13 cellular contexts compared by ENCODE assay signal in genomic region chr9:130301483-130302286, GRCh38. TPM values are rescaled to one million over a fixed set of nuclear protein-coding genes. Genes with fewer than 3 reads are reported as not detected.
A peak's percentile ranks its signal among the peaks of the same experiment; 100 is the strongest.
DNase-seq lines count a peak whose midpoint lies in the region; ATAC-seq and TF ChIP-seq lines count a peak whose summit lies in the region.
"Had no signal": no experiment of that assay in that cellular context is flagged by ENCODE, and none has a peak within 500 bp of the region (broad histone marks: within the 10 kb centered on the region; RNA-seq: fewer than 3 reads in every experiment).

No MANE protein-coding gene starts in this region.

- H3K4me3 Mint-ChIP-seq in activated CD8-positive, alpha-beta T cell treated with anti-CD3 and anti-CD28 coated beads, Interleukin-2, amount 10 ng/mL, durations not matched to agents 7 days and 5 days, result no peak overlapping the region
- H3K4me3 Mint-ChIP-seq in activated naive CD8-positive, alpha-beta T cell treated with anti-CD3 and anti-CD28 coated beads for 36 hours, result no peak overlapping the region
- H3K4me3 Mint-ChIP-seq in activated T-helper 1 cell treated with anti-CD3 and anti-CD28 coated beads, Interleukin-12 subunit alpha, Interleukin-12 subunit beta, Interleukin-2, Interleukin-4 antibody, amounts not matched to agents 30 ng/mL and 10 ng/mL and 1 ng/mL, durations not matched to agents 14 hours and 24 hours and 36 hours, result no peak overlapping the region

- no peak overlapping the region for H3K9ac ChIP-seq in stomach smooth muscle (ENCODE audit: low read length in 2 of 2)

- no peaks in the 10 kb centered on the region for H3K9me3 ChIP-seq in esophagus squamous epithelium
- H3K9me3 ChIP-seq in lung (ENCODE audit: control insufficient read depth in 2 of 2, insufficient read depth in 1 of 2, low read length in 1 of 2), result no peaks in the 10 kb centered on the region
- no peaks in the 10 kb centered on the region for H3K9me3 ChIP-seq in stomach smooth muscle (ENCODE audit: control insufficient read depth in 2 of 2, low read length in 2 of 2)

- no peaks in the 10 kb centered on the region for H3K36me3 Mint-ChIP-seq in activated CD8-positive, alpha-beta T cell treated with anti-CD3 and anti-CD28 coated beads, Interleukin-2, amount 10 ng/mL, durations not matched to agents 7 days and 5 days (ENCODE audit: low read depth)
- no peaks in the 10 kb centered on the region for H3K36me3 Mint-ChIP-seq in activated naive CD8-positive, alpha-beta T cell treated with anti-CD3 and anti-CD28 coated beads for 36 hours
- H3K36me3 Mint-ChIP-seq in activated T-helper 1 cell treated with anti-CD3 and anti-CD28 coated beads, Interleukin-12 subunit alpha, Interleukin-12 subunit beta, Interleukin-2, Interleukin-4 antibody, amounts not matched to agents 30 ng/mL and 10 ng/mL and 1 ng/mL, durations not matched to agents 14 hours and 24 hours and 36 hours (ENCODE audit: low read depth), result no peaks in the 10 kb centered on the region

- H3K27ac ChIP-seq in esophagus squamous epithelium (peak overlapping the region in 3 of 4 donors; percentile 77 to 87 (median 83)), lung (ENCODE audit: low read depth in 1 of 2, low read length in 1 of 2) (no peak overlapping the region), stomach smooth muscle (ENCODE audit: low read length) (peak overlapping the region; percentile 31)
- H3K27ac ChIP-seq: cardiac muscle cell had no signal

- CTCF ChIA-PET in activated CD8-positive, alpha-beta T cell treated with anti-CD3 and anti-CD28 coated beads, Interleukin-2, amount 10 ng/mL, durations not matched to agents 7 days and 5 days (lab: Charles Lee), result no interaction called here

- no peak for ATAC-seq in lung (ENCODE audit: insufficient read depth, low FRiP score)
- no peak for ATAC-seq in activated CD8-positive, alpha-beta T cell treated with anti-CD3 and anti-CD28 coated beads, Interleukin-2, amount 10 ng/mL, durations not matched to agents 7 days and 5 days
- ATAC-seq in GM21737 (IDR thresholded peaks at IDR 0.05; ENCODE audit: unreplicated experiment), result no peak
- ATAC-seq: HCT116 had no signal

- POLR2A ChIA-PET in activated CD8-positive, alpha-beta T cell treated with anti-CD3 and anti-CD28 coated beads, Interleukin-2, amount 10 ng/mL, durations not matched to agents 7 days and 5 days (lab: Charles Lee), result no interaction called here

- no peak for TF ChIP-seq POLR2A in esophagus squamous epithelium (IDR thresholded peaks at IDR 0.05)

- H3K27me3 ChIP-seq in esophagus squamous epithelium (peaks cover 0 to 23% (median 0%) of the 10 kb centered on the region in 4 donors), lung (ENCODE audit: control insufficient read depth, insufficient read depth) (no peaks in the 10 kb centered on the region), stomach smooth muscle (ENCODE audit: control insufficient read depth in 1 of 2, insufficient read depth in 2 of 2, low read length in 2 of 2) (no peaks in the 10 kb centered on the region)
- H3K27me3 ChIP-seq: cardiac muscle cell had no signal

- intact Hi-C loops in esophagus squamous epithelium (cut with DNase I), result no loop called here
- intact Hi-C loops in activated T-helper 1 cell treated with anti-CD3 and anti-CD28 coated beads, Interleukin-12 subunit alpha, Interleukin-12 subunit beta, Interleukin-2, Interleukin-4 antibody, amounts not matched to agents 30 ng/mL and 10 ng/mL and 1 ng/mL, durations not matched to agents 14 hours and 24 hours and 36 hours (cut with micrococcal nuclease), result no loop called here

- 29 to 66% methylated on average over 1 to 10 of the region's 18 CpGs for WGBS in esophagus squamous epithelium, 2 donors
- WGBS in lung, 2 donors, result 79 to 85% methylated on average over 18 of the region's 18 CpGs

- H3K9me3 Mint-ChIP-seq in activated CD8-positive, alpha-beta T cell treated with anti-CD3 and anti-CD28 coated beads, Interleukin-2, amount 10 ng/mL, durations not matched to agents 7 days and 5 days (ENCODE audit: insufficient read depth), result no peaks in the 10 kb centered on the region
- no peaks in the 10 kb centered on the region for H3K9me3 Mint-ChIP-seq in activated naive CD8-positive, alpha-beta T cell treated with anti-CD3 and anti-CD28 coated beads for 36 hours
- peaks cover 7% of the 10 kb centered on the region for H3K9me3 Mint-ChIP-seq in activated T-helper 1 cell treated with anti-CD3 and anti-CD28 coated beads, Interleukin-12 subunit alpha, Interleukin-12 subunit beta, Interleukin-2, Interleukin-4 antibody, amounts not matched to agents 30 ng/mL and 10 ng/mL and 1 ng/mL, durations not matched to agents 14 hours and 24 hours and 36 hours

- H3K27me3 Mint-ChIP-seq in activated CD8-positive, alpha-beta T cell treated with anti-CD3 and anti-CD28 coated beads, Interleukin-2, amount 10 ng/mL, durations not matched to agents 7 days and 5 days (ENCODE audit: low read depth), result no peaks in the 10 kb centered on the region
- no peaks in the 10 kb centered on the region for H3K27me3 Mint-ChIP-seq in activated naive CD8-positive, alpha-beta T cell treated with anti-CD3 and anti-CD28 coated beads for 36 hours
- H3K27me3 Mint-ChIP-seq in activated T-helper 1 cell treated with anti-CD3 and anti-CD28 coated beads, Interleukin-12 subunit alpha, Interleukin-12 subunit beta, Interleukin-2, Interleukin-4 antibody, amounts not matched to agents 30 ng/mL and 10 ng/mL and 1 ng/mL, durations not matched to agents 14 hours and 24 hours and 36 hours (ENCODE audit: insufficient read depth), result peaks cover 4% of the 10 kb centered on the region

- H3K4me3 ChIP-seq in esophagus squamous epithelium (no peak overlapping the region), lung (no peak overlapping the region), stomach smooth muscle (ENCODE audit: low read length in 2 of 2) (no peak overlapping the region)
- H3K4me3 ChIP-seq: cardiac muscle cell had no signal

- DNase-seq in HCEC 1CT, result peak; percentile 46
- DNase-seq in esophagus squamous epithelium (lab: John Stamatoyannopoulos, UW), result no peak
- DNase-seq in lung (ENCODE audit: low spot score), result peak; percentile 38
- no peak for DNase-seq in activated CD8-positive, alpha-beta T cell treated with anti-CD3 and anti-CD28 coated beads, Interleukin-2, amount 10 ng/mL, durations not matched to agents 7 days and 5 days
- no peak for DNase-seq in activated naive CD8-positive, alpha-beta T cell treated with anti-CD3 and anti-CD28 coated beads for 36 hours
- DNase-seq in activated T-helper 1 cell treated with anti-CD3 and anti-CD28 coated beads, Interleukin-12 subunit alpha, Interleukin-12 subunit beta, Interleukin-2, Interleukin-4 antibody, amounts not matched to agents 30 ng/mL and 10 ng/mL and 1 ng/mL, durations not matched to agents 14 hours and 24 hours and 36 hours (ENCODE audit: low spot score), result no peak
- DNase-seq: NCI-H2171 treated with DMSO at 0.1 percent for 48 hours; stimulated activated CD4-positive, alpha-beta T cell treated with anti-CD3 and anti-CD28 coated beads, Interleukin-4, amount 100 ng/mL, for 1 hour had no signal

- TF ChIP-seq CTCF in esophagus squamous epithelium (IDR thresholded peaks at IDR 0.05), result no peak
- no peak for TF ChIP-seq CTCF in lung (IDR thresholded peaks at IDR 0.05; ENCODE audit: control extremely low read depth, extremely low read depth)

- no peaks in the 10 kb centered on the region for H3K36me3 ChIP-seq in esophagus squamous epithelium
- no peaks in the 10 kb centered on the region for H3K36me3 ChIP-seq in lung (ENCODE audit: control insufficient read depth in 2 of 2, insufficient read depth in 2 of 2, low read length in 2 of 2)
- peaks cover 4 to 8% of the 10 kb centered on the region in 2 donors for H3K36me3 ChIP-seq in stomach smooth muscle (ENCODE audit: control insufficient read depth in 2 of 2, insufficient read depth in 2 of 2, low read length in 2 of 2)
- H3K36me3 ChIP-seq: cardiac muscle cell had no signal

- H3K4me1 ChIP-seq in esophagus squamous epithelium (peaks cover 0 to 53% (median 29%) of the 10 kb centered on the region in 3 donors), lung (ENCODE audit: control insufficient read depth in 2 of 2, insufficient read depth in 2 of 2, low read length in 2 of 2) (no peaks in the 10 kb centered on the region), stomach smooth muscle (ENCODE audit: control insufficient read depth, insufficient read depth, low read length) (peaks cover 41% of the 10 kb centered on the region)

- no peak overlapping the region for H3K27ac Mint-ChIP-seq in activated CD8-positive, alpha-beta T cell treated with anti-CD3 and anti-CD28 coated beads, Interleukin-2, amount 10 ng/mL, durations not matched to agents 7 days and 5 days
- H3K27ac Mint-ChIP-seq in activated naive CD8-positive, alpha-beta T cell treated with anti-CD3 and anti-CD28 coated beads for 36 hours, result no peak overlapping the region
- H3K27ac Mint-ChIP-seq in activated T-helper 1 cell treated with anti-CD3 and anti-CD28 coated beads, Interleukin-12 subunit alpha, Interleukin-12 subunit beta, Interleukin-2, Interleukin-4 antibody, amounts not matched to agents 30 ng/mL and 10 ng/mL and 1 ng/mL, durations not matched to agents 14 hours and 24 hours and 36 hours, result no peak overlapping the region

- H3K4me1 Mint-ChIP-seq in activated CD8-positive, alpha-beta T cell treated with anti-CD3 and anti-CD28 coated beads, Interleukin-2, amount 10 ng/mL, durations not matched to agents 7 days and 5 days (ENCODE audit: low read depth), result no peaks in the 10 kb centered on the region
- no peaks in the 10 kb centered on the region for H3K4me1 Mint-ChIP-seq in activated naive CD8-positive, alpha-beta T cell treated with anti-CD3 and anti-CD28 coated beads for 36 hours
- H3K4me1 Mint-ChIP-seq in activated T-helper 1 cell treated with anti-CD3 and anti-CD28 coated beads, Interleukin-12 subunit alpha, Interleukin-12 subunit beta, Interleukin-2, Interleukin-4 antibody, amounts not matched to agents 30 ng/mL and 10 ng/mL and 1 ng/mL, durations not matched to agents 14 hours and 24 hours and 36 hours (ENCODE audit: low read depth), result no peaks in the 10 kb centered on the region

RNA-seq across cellular contexts. Expression of gene HMCN2, which starts 36.1 kb away (rescaled TPM):
- total RNA-seq in esophagus squamous epithelium, result 1 to 10 TPM in 1 of 4 donors, under 1 TPM in 3; 0.53 to 4.8 (median 0.78) TPM
- 1 to 10 TPM; 4.7 to 5.2 TPM for total RNA-seq in lung
- 1 to 10 TPM; 2.1 to 2.6 TPM for polyA plus RNA-seq in lung
- total RNA-seq in activated CD8-positive, alpha-beta T cell treated with anti-CD3 and anti-CD28 coated beads, Interleukin-2, amount 10 ng/mL, durations not matched to agents 7 days and 5 days, result not detected
- total RNA-seq in activated naive CD8-positive, alpha-beta T cell treated with anti-CD3 and anti-CD28 coated beads for 36 hours, result not detected
- not detected in 2 replicates for total RNA-seq in activated T-helper 1 cell treated with anti-CD3 and anti-CD28 coated beads, Interleukin-12 subunit alpha, Interleukin-12 subunit beta, Interleukin-2, Interleukin-4 antibody, amounts not matched to agents 30 ng/mL and 10 ng/mL and 1 ng/mL, durations not matched to agents 14 hours and 24 hours and 36 hours
- total RNA-seq: activated CD8-positive, alpha-beta memory T cell treated with anti-CD3 and anti-CD28 coated beads for 36 hours had no signal

Comparison
In these comparisons a context has a peak if more than half of its experiments do, and no peak if none do; other contexts are left out.
1. DNase-seq: peak in HCEC 1CT (single experiment) and lung (single experiment); none in esophagus squamous epithelium (single experiment), activated CD8-positive, alpha-beta T cell treated with anti-CD3 and anti-CD28 coated beads, Interleukin-2, amount 10 ng/mL, durations not matched to agents 7 days and 5 days (single experiment), activated naive CD8-positive, alpha-beta T cell treated with anti-CD3 and anti-CD28 coated beads for 36 hours (single experiment) and activated T-helper 1 cell treated with anti-CD3 and anti-CD28 coated beads, Interleukin-12 subunit alpha, Interleukin-12 subunit beta, Interleukin-2, Interleukin-4 antibody, amounts not matched to agents 30 ng/mL and 10 ng/mL and 1 ng/mL, durations not matched to agents 14 hours and 24 hours and 36 hours (single experiment).
2. H3K27ac ChIP-seq: peak in esophagus squamous epithelium (3 of 4) and stomach smooth muscle (single experiment); none in lung (0 of 2).